Comparison of ENCODE assay signal across 8 cellular contexts in genomic region chr1:161766102-161766981, GRCh38. TPM values are rescaled to one million over a fixed set of nuclear protein-coding genes. Genes with fewer than 3 reads are reported as not detected.
DNase-seq lines count a peak whose midpoint lies in the region; TF ChIP-seq lines count a peak whose summit lies in the region.

Gene ATF6, plus strand, starts transcription at chr1:161766320. Its CDS starts 41 bp downstream, at chr1:161766361.

- no peaks in the 10 kb centered on the region for H3K27me3 ChIP-seq in ovary
- H3K27me3 ChIP-seq in thymus (ENCODE audit: control insufficient read depth, insufficient read depth): no peaks in the 10 kb centered on the region

- peak; percentile 5; the same call in 1 of the 2 replicates for TF ChIP-seq CTCF in HFFc6 (IDR thresholded peaks at IDR 0.05)
- TF ChIP-seq CTCF in ovary (IDR thresholded peaks at IDR 0.05): no peak

- H3K4me3 Mint-ChIP-seq in HFFc6: peak within 1 kb of the TSS; percentile 98
- H3K4me3 Mint-ChIP-seq in activated naive CD8-positive, alpha-beta T cell: peak within 1 kb of the TSS; percentile 97

- peak within 1 kb of the TSS; percentile 95 for H3K27ac Mint-ChIP-seq in HFFc6
- peak within 1 kb of the TSS; percentile 95 for H3K27ac Mint-ChIP-seq in activated naive CD8-positive, alpha-beta T cell

- H3K4me1 Mint-ChIP-seq in HFFc6 (ENCODE audit: low read depth): peaks cover 40% of the 10 kb centered on the region
- H3K4me1 Mint-ChIP-seq in activated naive CD8-positive, alpha-beta T cell (ENCODE audit: low read depth): peaks cover 37% of the 10 kb centered on the region

- WGBS in ovary, 3 donors: 0% methylated on average over 35 of the region's 35 CpGs
- WGBS in thymus: under 1% methylated on average over 35 of the region's 35 CpGs

- H3K9me3 ChIP-seq in ovary: no peaks in the 10 kb centered on the region
- H3K9me3 ChIP-seq in thymus (ENCODE audit: control insufficient read depth): no peaks in the 10 kb centered on the region

- no peaks in the 10 kb centered on the region for H3K9me3 Mint-ChIP-seq in HFFc6
- H3K9me3 Mint-ChIP-seq in activated naive CD8-positive, alpha-beta T cell (ENCODE audit: low read depth): no peaks in the 10 kb centered on the region

- peak; percentile 80 for TF ChIP-seq POLR2A in ovary (IDR thresholded peaks at IDR 0.05)

- H3K36me3 ChIP-seq in ovary (no peaks in the 10 kb centered on the region), thymus (ENCODE audit: control insufficient read depth, insufficient read depth) (no peaks in the 10 kb centered on the region)

- DNase-seq in GM03348 (ENCODE audit: low spot score): peak; percentile 85
- DNase-seq in HFFc6: peak; percentile 95
- DNase-seq in NCI-H1092 treated with DMSO at 0.1 percent for 48 hours (lab: John Stamatoyannopoulos, UW): peak; percentile 91
- peak; percentile 95 for DNase-seq in SKM-1 treated with dmso at 0.1 percent for 144 hours (lab: John Stamatoyannopoulos, UW; ENCODE audit: unreplicated experiment)
- peak; percentile 70 to 94 (median 85) for DNase-seq in head of caudate nucleus
- peak; percentile 84 to 94 (median 91) for DNase-seq in ovary

- peak; percentile 87 for TF ChIP-seq EP300 in ovary (IDR thresholded peaks at IDR 0.05)

- intact Hi-C loops in head of caudate nucleus (cut with DNase I) (no loop called here), ovary (cut with DNase I) (no loop called here)

- no peaks in the 10 kb centered on the region; the same call in 1 of the 2 replicates for H3K36me3 Mint-ChIP-seq in HFFc6 (ENCODE audit: low read depth)
- peaks cover 2% of the 10 kb centered on the region for H3K36me3 Mint-ChIP-seq in activated naive CD8-positive, alpha-beta T cell

- H3K4me1 ChIP-seq in ovary (ENCODE audit: insufficient read depth) (peaks cover 4% of the 10 kb centered on the region), thymus (ENCODE audit: control insufficient read depth, insufficient read depth, low read length) (peaks cover 17% of the 10 kb centered on the region)

- H3K27ac ChIP-seq in ovary: peak within 1 kb of the TSS; percentile 80 to 84
- peak within 1 kb of the TSS; percentile 90 for H3K27ac ChIP-seq in thymus (ENCODE audit: low read depth)

- H3K4me3 ChIP-seq in ovary (peak within 1 kb of the TSS; percentile 77), thymus (ENCODE audit: low read length) (peak within 1 kb of the TSS; percentile 78)

- no peaks in the 10 kb centered on the region for H3K27me3 Mint-ChIP-seq in HFFc6 (ENCODE audit: insufficient read depth)
- H3K27me3 Mint-ChIP-seq in activated naive CD8-positive, alpha-beta T cell: no peaks in the 10 kb centered on the region

RNA-seq across cellular contexts. Expression of gene ATF6, which starts in this region (rescaled TPM):
- 10 to 100 TPM; 23.7 to 29.9 (median 27.6) TPM for total RNA-seq in HFFc6 (2021; fragmentation: NEBNext Ultra II Directional; extraction: Animal tissue kit (Norgen Biotek cat#: 25700))
- 10 to 100 TPM; 20.9 to 31.3 (median 24.5) TPM for total RNA-seq in ovary
- 10 to 100 TPM in 1 of 2 donors, 1 to 10 TPM in 1; 7.9 to 23.4 TPM for polyA plus RNA-seq in ovary
- 6.5 TPM for polyA plus RNA-seq in thymus

Comparison
In these comparisons a context has a peak if more than half of its experiments do, and no peak if none do; other contexts are left out.
1. Peak in every context shown above with its lines: DNase-seq, H3K4me3 ChIP-seq and H3K27ac ChIP-seq.